In the genomic region with DNA sequence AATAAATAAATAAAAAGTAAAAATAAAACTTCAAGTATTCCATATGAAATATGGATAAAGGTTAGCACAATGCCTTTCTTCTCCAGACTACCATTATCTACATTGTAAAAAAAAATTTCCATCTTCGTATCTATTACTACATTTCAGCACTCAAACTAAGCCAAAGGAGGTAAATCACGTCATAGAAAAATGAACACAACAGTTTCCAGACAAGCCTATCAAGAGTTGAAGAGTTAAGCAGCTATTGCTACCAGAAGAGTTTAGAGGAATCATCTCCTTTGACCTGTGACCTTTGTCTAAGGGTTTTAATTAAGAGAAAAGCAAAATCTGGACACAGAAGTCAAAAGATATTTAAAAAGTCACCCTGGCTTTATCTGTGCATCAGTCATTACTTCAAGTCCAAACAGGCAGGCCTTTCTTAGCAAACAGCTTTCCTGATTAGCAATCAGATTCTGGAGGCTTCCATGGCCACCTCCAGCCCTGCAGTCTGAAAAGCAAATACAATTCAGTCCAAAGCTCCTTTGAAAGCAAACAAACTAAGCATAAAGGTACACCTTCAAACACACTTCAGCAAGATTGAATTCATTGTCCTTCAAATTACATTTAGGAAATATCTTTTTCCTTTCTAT, we compare ENCODE assay signal across 1 cellular context.
TF ChIP-seq lines count a peak whose summit lies in the region.

No MANE protein-coding gene starts in this region.

TF ChIP-seq in HepG2, 621 proteins besides CTCF, POLR2A, EP300 and RAD21 (continued from another document and continues in another):
- TF ChIP-seq ZNF281 (CRISPR knock-in tag; IDR thresholded peaks at IDR 0.05; ENCODE audit: borderline replicate concordance) (peak; percentile 39; the same call in 1 of the 2 replicates), IKZF1 (IDR thresholded peaks at IDR 0.05) (no peak), ZMYM4 (CRISPR knock-in tag; IDR thresholded peaks at IDR 0.05) (peak; percentile 79), SIX1 (CRISPR knock-in tag; IDR thresholded peaks at IDR 0.05; ENCODE audit: borderline replicate concordance) (peak; percentile 68; the same call in 1 of the 2 replicates), ZKSCAN8 (CRISPR knock-in tag; IDR thresholded peaks at IDR 0.05; ENCODE audit: borderline replicate concordance) (0 out of 2 replicates have a peak, but pooled peaks have one; percentile 33), UBTF (CRISPR knock-in tag; IDR thresholded peaks at IDR 0.05) (no peak), ZNF264 (CRISPR knock-in tag; IDR thresholded peaks at IDR 0.05) (peak; percentile 62; the same call in 1 of the 2 replicates), HBP1 (CRISPR knock-in tag; IDR thresholded peaks at IDR 0.05; ENCODE audit: low read depth) (no peak), IKZF4 (CRISPR knock-in tag; IDR thresholded peaks at IDR 0.05; ENCODE audit: borderline replicate concordance, low read depth, not compliant biosample characterization) (no peak), ZNF280B (CRISPR knock-in tag; IDR thresholded peaks at IDR 0.05; ENCODE audit: borderline replicate concordance) (no peak), MAFG (CRISPR knock-in tag; IDR thresholded peaks at IDR 0.05) (no peak), NR2F2 (IDR thresholded peaks at IDR 0.05; ENCODE audit: borderline replicate concordance, low read depth) (peak; percentile 96), RBFOX2 (IDR thresholded peaks at IDR 0.05; ENCODE audit: low read depth, low read length) (no peak), XRCC5 (optimal IDR thresholded peaks at IDR 0.05; ENCODE audit: low read length) (no peak), ARHGAP35 (CRISPR knock-in tag; IDR thresholded peaks at IDR 0.05; ENCODE audit: borderline replicate concordance) (no peak), KDM3A (CRISPR knock-in tag; IDR thresholded peaks at IDR 0.05; ENCODE audit: low read depth) (0 out of 2 replicates have a peak, but pooled peaks have one; percentile 70), ZNF543 (CRISPR knock-in tag; IDR thresholded peaks at IDR 0.05) (peak; percentile 62; the same call in 1 of the 2 replicates), POLR2AphosphoS5 (IDR thresholded peaks at IDR 0.05; ENCODE audit: low read depth, low read length) (no peak), CBFB (CRISPR knock-in tag; IDR thresholded peaks at IDR 0.05) (0 out of 2 replicates have a peak, but pooled peaks have one; percentile 36), GFI1 (CRISPR knock-in tag; IDR thresholded peaks at IDR 0.05; ENCODE audit: borderline replicate concordance) (peak; percentile 98), NR2F1 (CRISPR knock-in tag; IDR thresholded peaks at IDR 0.05) (peak in 1 of 2 experiments; percentile 74; a peak in 1 of 4 replicates), CREM (IDR thresholded peaks at IDR 0.05) (peak; percentile 79), CREM (CRISPR knock-in tag; IDR thresholded peaks at IDR 0.05) (no peak), HNRNPK (IDR thresholded peaks at IDR 0.05; ENCODE audit: low read depth, low read length, poor library complexity, severe bottlenecking) (no peak), FOSL2 (CRISPR knock-in tag; IDR thresholded peaks at IDR 0.05) (peak; percentile 75), ZNF326 (CRISPR knock-in tag; IDR thresholded peaks at IDR 0.05; ENCODE audit: borderline replicate concordance) (no peak), SOX5 (CRISPR knock-in tag; IDR thresholded peaks at IDR 0.05; ENCODE audit: borderline replicate concordance) (peak; percentile 89), ZNF564 (CRISPR knock-in tag; IDR thresholded peaks at IDR 0.05) (no peak), SIN3B (IDR thresholded peaks at IDR 0.05; ENCODE audit: low read length) (no peak), ONECUT2 (CRISPR knock-in tag; IDR thresholded peaks at IDR 0.05) (0 out of 2 replicates have a peak, but pooled peaks have one; percentile 22), TIGD3 (CRISPR knock-in tag; IDR thresholded peaks at IDR 0.05; ENCODE audit: borderline replicate concordance) (no peak), NFIC (IDR thresholded peaks at IDR 0.05; ENCODE audit: low read length) (peak; percentile 92), ZNF333 (CRISPR knock-in tag; IDR thresholded peaks at IDR 0.05; ENCODE audit: borderline replicate concordance) (no peak), ZNF792 (CRISPR knock-in tag; IDR thresholded peaks at IDR 0.05) (0 out of 2 replicates have a peak, but pooled peaks have one; percentile 55), POGZ (CRISPR knock-in tag; IDR thresholded peaks at IDR 0.05) (peak; percentile 75)
- TF ChIP-seq, protein P1, sequence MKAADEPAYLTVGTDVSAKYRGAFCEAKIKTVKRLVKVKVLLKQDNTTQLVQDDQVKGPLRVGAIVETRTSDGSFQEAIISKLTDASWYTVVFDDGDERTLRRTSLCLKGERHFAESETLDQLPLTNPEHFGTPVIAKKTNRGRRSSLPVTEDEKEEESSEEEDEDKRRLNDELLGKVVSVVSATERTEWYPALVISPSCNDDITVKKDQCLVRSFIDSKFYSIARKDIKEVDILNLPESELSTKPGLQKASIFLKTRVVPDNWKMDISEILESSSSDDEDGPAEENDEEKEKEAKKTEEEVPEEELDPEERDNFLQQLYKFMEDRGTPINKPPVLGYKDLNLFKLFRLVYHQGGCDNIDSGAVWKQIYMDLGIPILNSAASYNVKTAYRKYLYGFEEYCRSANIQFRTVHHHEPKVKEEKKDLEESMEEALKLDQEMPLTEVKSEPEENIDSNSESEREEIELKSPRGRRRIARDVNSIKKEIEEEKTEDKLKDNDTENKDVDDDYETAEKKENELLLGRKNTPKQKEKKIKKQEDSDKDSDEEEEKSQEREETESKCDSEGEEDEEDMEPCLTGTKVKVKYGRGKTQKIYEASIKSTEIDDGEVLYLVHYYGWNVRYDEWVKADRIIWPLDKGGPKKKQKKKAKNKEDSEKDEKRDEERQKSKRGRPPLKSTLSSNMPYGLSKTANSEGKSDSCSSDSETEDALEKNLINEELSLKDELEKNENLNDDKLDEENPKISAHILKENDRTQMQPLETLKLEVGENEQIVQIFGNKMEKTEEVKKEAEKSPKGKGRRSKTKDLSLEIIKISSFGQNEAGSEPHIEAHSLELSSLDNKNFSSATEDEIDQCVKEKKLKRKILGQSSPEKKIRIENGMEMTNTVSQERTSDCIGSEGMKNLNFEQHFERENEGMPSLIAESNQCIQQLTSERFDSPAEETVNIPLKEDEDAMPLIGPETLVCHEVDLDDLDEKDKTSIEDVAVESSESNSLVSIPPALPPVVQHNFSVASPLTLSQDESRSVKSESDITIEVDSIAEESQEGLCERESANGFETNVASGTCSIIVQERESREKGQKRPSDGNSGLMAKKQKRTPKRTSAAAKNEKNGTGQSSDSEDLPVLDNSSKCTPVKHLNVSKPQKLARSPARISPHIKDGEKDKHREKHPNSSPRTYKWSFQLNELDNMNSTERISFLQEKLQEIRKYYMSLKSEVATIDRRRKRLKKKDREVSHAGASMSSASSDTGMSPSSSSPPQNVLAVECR (CRISPR knock-in tag; IDR thresholded peaks at IDR 0.05; ENCODE audit: borderline replicate concordance): no peak; the same call in 1 of the 2 replicates
- TF ChIP-seq, protein P2, sequence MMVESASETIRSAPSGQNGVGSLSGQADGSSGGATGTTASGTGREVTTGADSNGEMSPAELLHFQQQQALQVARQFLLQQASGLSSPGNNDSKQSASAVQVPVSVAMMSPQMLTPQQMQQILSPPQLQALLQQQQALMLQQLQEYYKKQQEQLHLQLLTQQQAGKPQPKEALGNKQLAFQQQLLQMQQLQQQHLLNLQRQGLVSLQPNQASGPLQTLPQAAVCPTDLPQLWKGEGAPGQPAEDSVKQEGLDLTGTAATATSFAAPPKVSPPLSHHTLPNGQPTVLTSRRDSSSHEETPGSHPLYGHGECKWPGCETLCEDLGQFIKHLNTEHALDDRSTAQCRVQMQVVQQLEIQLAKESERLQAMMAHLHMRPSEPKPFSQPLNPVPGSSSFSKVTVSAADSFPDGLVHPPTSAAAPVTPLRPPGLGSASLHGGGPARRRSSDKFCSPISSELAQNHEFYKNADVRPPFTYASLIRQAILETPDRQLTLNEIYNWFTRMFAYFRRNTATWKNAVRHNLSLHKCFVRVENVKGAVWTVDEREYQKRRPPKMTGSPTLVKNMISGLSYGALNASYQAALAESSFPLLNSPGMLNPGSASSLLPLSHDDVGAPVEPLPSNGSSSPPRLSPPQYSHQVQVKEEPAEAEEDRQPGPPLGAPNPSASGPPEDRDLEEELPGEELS (CRISPR knock-in tag; IDR thresholded peaks at IDR 0.05): peak; percentile 88
